Comparison of ENCODE assay signal across 17 cellular contexts in genomic region chr9:10008101-10008799, GRCh38.
"Had no signal": no experiment of that assay in that cellular context is flagged by ENCODE, and none has a peak within 500 bp of the region (broad histone marks: within the 10 kb centered on the region; RNA-seq: fewer than 3 reads in every experiment).

No MANE protein-coding gene starts in this region.

- H3K9me3 Mint-ChIP-seq: activated naive CD4-positive, alpha-beta T cell treated with anti-CD3 and anti-CD28 coated beads for 36 hours; activated T-helper 17 cell treated with anti-CD3 and anti-CD28 coated beads, Interleukin-2, amount 50 U/mL, for 72 hours; naive B cell; stimulated activated memory B cell treated with anti-CD40 and anti-IgM and Interleukin-4, amounts not matched to agents 10 μg/mL and 1 μg/mL and 100 μg/mL, for 72 hours had no signal

- ATAC-seq: activated T-helper 17 cell treated with anti-CD3 and anti-CD28 coated beads, Interleukin-2, amount 50 U/mL, for 72 hours; heart right ventricle; left cardiac atrium; lower lobe of right lung; stimulated activated memory B cell treated with anti-CD40 and anti-IgM and Interleukin-4, amounts not matched to agents 10 μg/mL and 1 μg/mL and 100 μg/mL, for 72 hours had no signal

- H3K36me3 ChIP-seq: heart right ventricle, lower lobe of right lung, right atrium auricular region, tibial artery, vagina had no signal

- H3K27ac ChIP-seq: coronary artery, heart right ventricle, lower lobe of right lung, right atrium auricular region, tibial artery, vagina had no signal

- H3K4me3 ChIP-seq: coronary artery, heart right ventricle, lower lobe of right lung, right atrium auricular region, tibial artery, vagina had no signal

- H3K4me1 Mint-ChIP-seq: activated T-helper 17 cell treated with anti-CD3 and anti-CD28 coated beads, Interleukin-2, amount 50 U/mL, for 72 hours; immature natural killer cell; naive B cell; stimulated activated memory B cell treated with anti-CD40 and anti-IgM and Interleukin-4, amounts not matched to agents 10 μg/mL and 1 μg/mL and 100 μg/mL, for 72 hours had no signal

- H3K4me1 ChIP-seq: heart right ventricle, lower lobe of right lung, right atrium auricular region, tibial artery, vagina had no signal

- H3K27ac Mint-ChIP-seq: activated naive CD4-positive, alpha-beta T cell treated with anti-CD3 and anti-CD28 coated beads for 36 hours; activated T-helper 17 cell treated with anti-CD3 and anti-CD28 coated beads, Interleukin-2, amount 50 U/mL, for 72 hours; immature natural killer cell; naive B cell; stimulated activated memory B cell treated with anti-CD40 and anti-IgM and Interleukin-4, amounts not matched to agents 10 μg/mL and 1 μg/mL and 100 μg/mL, for 72 hours had no signal

- DNase-seq: activated CD4-positive, alpha-beta T cell treated with anti-CD3 and anti-CD28 coated beads for 48 hours; activated naive CD4-positive, alpha-beta T cell treated with anti-CD3 and anti-CD28 coated beads for 36 hours; caudate nucleus; effector CD4-positive, alpha-beta T cell; heart right ventricle; immature natural killer cell; left cardiac atrium; lower lobe of right lung; naive B cell; posterior cingulate gyrus; small intestine; tibial artery had no signal

- H3K36me3 Mint-ChIP-seq: immature natural killer cell; naive B cell; stimulated activated memory B cell treated with anti-CD40 and anti-IgM and Interleukin-4, amounts not matched to agents 10 μg/mL and 1 μg/mL and 100 μg/mL, for 72 hours had no signal

- H3K27me3 Mint-ChIP-seq: activated T-helper 17 cell treated with anti-CD3 and anti-CD28 coated beads, Interleukin-2, amount 50 U/mL, for 72 hours; naive B cell; stimulated activated memory B cell treated with anti-CD40 and anti-IgM and Interleukin-4, amounts not matched to agents 10 μg/mL and 1 μg/mL and 100 μg/mL, for 72 hours had no signal

- H3K4me3 Mint-ChIP-seq: activated naive CD4-positive, alpha-beta T cell treated with anti-CD3 and anti-CD28 coated beads for 36 hours; activated T-helper 17 cell treated with anti-CD3 and anti-CD28 coated beads, Interleukin-2, amount 50 U/mL, for 72 hours; immature natural killer cell; naive B cell; stimulated activated memory B cell treated with anti-CD40 and anti-IgM and Interleukin-4, amounts not matched to agents 10 μg/mL and 1 μg/mL and 100 μg/mL, for 72 hours had no signal

- H3K9me3 ChIP-seq: heart right ventricle, lower lobe of right lung, right atrium auricular region, tibial artery, vagina had no signal

- H3K27me3 ChIP-seq: heart right ventricle, right atrium auricular region, tibial artery, vagina had no signal
